Comparison of ENCODE assay signal across 26 cellular contexts in genomic region chr9:15885464-15885863, GRCh38.
"Had no signal": no experiment of that assay in that cellular context is flagged by ENCODE, and none has a peak within 500 bp of the region (broad histone marks: within the 10 kb centered on the region; RNA-seq: fewer than 3 reads in every experiment).

No MANE protein-coding gene starts in this region.

- H3K9me3 ChIP-seq: stomach, suprapubic skin, testis, thoracic aorta, thyroid gland, tibial artery, tibial nerve, transverse colon, upper lobe of left lung, upper lobe of right lung, uterus, vagina had no signal

- H3K36me3 ChIP-seq: stomach, suprapubic skin, thoracic aorta, thyroid gland, tibial artery, tibial nerve, transverse colon, upper lobe of left lung, upper lobe of right lung, uterus, vagina had no signal

- H3K27me3 ChIP-seq: stomach, suprapubic skin, testis, thyroid gland, tibial artery, tibial nerve, transverse colon, upper lobe of left lung, upper lobe of right lung, uterus, vagina had no signal

- H3K4me1 ChIP-seq: stomach, suprapubic skin, testis, thyroid gland, tibial artery, tibial nerve, transverse colon, upper lobe of left lung, upper lobe of right lung, uterus, vagina had no signal

- H3K4me3 ChIP-seq: stomach, suprapubic skin, testis, thoracic aorta, thyroid gland, tibial artery, tibial nerve, transverse colon, upper lobe of left lung, upper lobe of right lung, uterus, vagina had no signal

- DNase-seq: stimulated activated CD4-positive, alpha-beta T cell treated with anti-CD3 and anti-CD28 coated beads, Interleukin-2, amount 100 ng/mL, for 48 hours; stimulated activated CD4-positive, alpha-beta T cell treated with anti-CD3 and anti-CD28 coated beads, Interleukin-4, amount 100 ng/mL, for 1 hour; stimulated activated CD4-positive, alpha-beta T cell treated with anti-CD3 and anti-CD28 coated beads, Interleukin-4, amount 100 ng/mL, for 24 hours; stimulated activated CD4-positive, alpha-beta T cell treated with anti-CD3 and anti-CD28 coated beads, Interleukin-4, amount 100 ng/mL, for 4 hours; stimulated activated CD8-positive, alpha-beta memory T cell treated with anti-CD3 and anti-CD28 coated beads, Interleukin-4, amount 100 ng/mL, for 48 hours; stimulated activated naive B cell treated with anti-CD40 and anti-IgM and Interleukin-4, amounts not matched to agents 10 μg/mL and 1 μg/mL and 100 μg/mL, for 72 hours; stimulated activated naive CD4-positive, alpha-beta T cell; stimulated activated naive CD4-positive, alpha-beta T cell treated with Interleukin-2 at 50 U/mL for 16 hours; stimulated activated naive CD8-positive, alpha-beta T cell treated with anti-CD3 and anti-CD28 coated beads, Interleukin-15, amount 100 ng/mL, for 72 hours; stimulated activated naive CD8-positive, alpha-beta T cell treated with anti-CD3 and anti-CD28 coated beads, Interleukin-15, Interleukin-2, amounts not matched to agents 100 U/mL and 50 U/mL, for 24 hours; stomach; substantia nigra; testis; thyroid gland; tibial artery; transverse colon; trophoblast cell; upper lobe of left lung; upper lobe of right lung; uterus had no signal

- ATAC-seq: stimulated activated effector memory CD8-positive, alpha-beta T cell treated with anti-CD3 and anti-CD28 coated beads, Interleukin-12 subunit alpha, Interleukin-12 subunit beta, amount 100 ng/mL, for 72 hours; stimulated activated memory B cell treated with anti-CD40 and anti-IgM and Interleukin-4, amounts not matched to agents 10 μg/mL and 1 μg/mL and 100 μg/mL, for 72 hours; stimulated activated naive B cell treated with anti-CD40 and anti-IgM and Interleukin-4, amounts not matched to agents 10 μg/mL and 1 μg/mL and 100 μg/mL, for 72 hours; stimulated activated naive CD8-positive, alpha-beta T cell treated with anti-CD3 and anti-CD28 coated beads, Interleukin-15, amount 100 ng/mL, for 72 hours; stimulated activated naive CD8-positive, alpha-beta T cell treated with anti-CD3 and anti-CD28 coated beads, Interleukin-15, Interleukin-2, amounts not matched to agents 100 U/mL and 50 U/mL, for 24 hours; upper lobe of right lung had no signal

- H3K27ac ChIP-seq: stomach, suprapubic skin, testis, thoracic aorta, thyroid gland, tibial artery, tibial nerve, transverse colon, upper lobe of left lung, upper lobe of right lung, uterus, vagina had no signal
